ENCODE assay signal across 15 cellular contexts in the genomic region with DNA sequence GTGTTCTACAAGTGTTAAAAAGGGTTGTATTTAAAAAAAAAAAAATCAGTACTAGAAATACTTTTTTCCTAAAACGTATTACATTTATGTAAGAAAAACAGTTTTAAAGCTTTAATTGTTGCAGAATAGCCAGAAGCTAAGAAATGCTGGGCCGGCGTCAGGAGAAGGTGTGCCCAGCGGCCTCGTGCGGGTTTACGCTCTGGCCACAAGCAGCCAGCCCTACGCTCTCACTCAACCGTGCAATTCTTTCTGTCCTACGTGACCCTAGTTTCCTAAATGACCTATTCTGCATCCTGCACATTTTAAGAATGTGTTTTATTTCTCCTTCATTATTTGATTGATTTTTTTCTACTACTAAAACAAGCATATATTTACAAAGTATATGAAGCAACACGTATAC.
DNase-seq lines count a peak whose midpoint lies in the region; ATAC-seq, FAIRE-seq and TF ChIP-seq lines count a peak whose summit lies in the region.
"Had no signal": no experiment of that assay in that cellular context is flagged by ENCODE, and none has a peak within 500 bp of the region (broad histone marks: within the 10 kb centered on the region; RNA-seq: fewer than 3 reads in every experiment).

No MANE protein-coding gene starts in this region.

- no peak for TF ChIP-seq CTCF in RWPE2 (IDR thresholded peaks at IDR 0.05; ENCODE audit: poor library complexity, severe bottlenecking)
- TF ChIP-seq CTCF in epithelial cell of proximal tubule (conservative IDR thresholded peaks at IDR 0.05; ENCODE audit: low read depth, low read length): no peak
- TF ChIP-seq CTCF in pancreas (IDR thresholded peaks at IDR 0.05): no peak

- H3K9me3 Mint-ChIP-seq in activated T-cell treated with anti-CD3 and anti-CD28 coated beads, Interleukin-2, amount 50 U/mL, for 72 hours: no peaks in the 10 kb centered on the region
- peaks cover 0 to 3% of the 10 kb centered on the region in 2 donors for H3K9me3 Mint-ChIP-seq in stimulated activated naive CD8-positive, alpha-beta T cell treated with anti-CD3 and anti-CD28 coated beads, Interleukin-15, amount 100 ng/mL, for 72 hours

- peak overlapping the region; percentile 97 for H3K27ac Mint-ChIP-seq in activated T-cell treated with anti-CD3 and anti-CD28 coated beads, Interleukin-2, amount 50 U/mL, for 72 hours
- H3K27ac Mint-ChIP-seq in stimulated activated naive CD8-positive, alpha-beta T cell treated with anti-CD3 and anti-CD28 coated beads, Interleukin-15, amount 100 ng/mL, for 72 hours: peak overlapping the region in 1 of 2 donors; percentile 98

- intact Hi-C loops in pancreas (cut with DNase I): no loop called here

- H3K27me3 ChIP-seq in RWPE2 (ENCODE audit: insufficient read depth, poor library complexity, severe bottlenecking) (no peaks in the 10 kb centered on the region), pancreas (no peaks in the 10 kb centered on the region)

- no peaks in the 10 kb centered on the region for H3K27me3 Mint-ChIP-seq in activated T-cell treated with anti-CD3 and anti-CD28 coated beads, Interleukin-2, amount 50 U/mL, for 72 hours (ENCODE audit: low read depth)
- no peaks in the 10 kb centered on the region for H3K27me3 Mint-ChIP-seq in stimulated activated naive CD8-positive, alpha-beta T cell treated with anti-CD3 and anti-CD28 coated beads, Interleukin-15, amount 100 ng/mL, for 72 hours

- 94 to 97% methylated on average over 11 of the region's 11 CpGs for whole genome bisulfite sequencing in pancreas, 2 donors

- H3K4me3 Mint-ChIP-seq in activated T-cell treated with anti-CD3 and anti-CD28 coated beads, Interleukin-2, amount 50 U/mL, for 72 hours: peak overlapping the region; percentile 55 to 95
- peak overlapping the region; percentile 23 to 55 for H3K4me3 Mint-ChIP-seq in stimulated activated naive CD8-positive, alpha-beta T cell treated with anti-CD3 and anti-CD28 coated beads, Interleukin-15, amount 100 ng/mL, for 72 hours

- H3K4me3 ChIP-seq in RWPE2 (ENCODE audit: severe bottlenecking): no peak overlapping the region
- H3K4me3 ChIP-seq in epithelial cell of proximal tubule (ENCODE audit: low read depth, low read length): peak overlapping the region; percentile 22
- no peak overlapping the region for H3K4me3 ChIP-seq in pancreas

- DNase-seq in activated T-cell treated with anti-CD3 and anti-CD28 coated beads, Interleukin-2, amount 50 U/mL, for 72 hours: no peak
- DNase-seq in activated T-cell treated with anti-CD3 and anti-CD28 coated beads for 4 hours (no peak), RWPE2 (ENCODE audit: low spot score) (no peak), epithelial cell of proximal tubule (ENCODE audit: low read depth) (no peak), pancreas (no peak), NCI-H128 (lab: John Stamatoyannopoulos, UW; ENCODE audit: unreplicated experiment) (no peak)
- DNase-seq in stimulated activated naive CD8-positive, alpha-beta T cell treated with anti-CD3 and anti-CD28 coated beads, Interleukin-15, amount 100 ng/mL, for 72 hours: no peak
- DNase-seq: activated CD4-positive, CD25-positive, alpha-beta regulatory T cell; midbrain; SK-N-SH had no signal

- peaks cover 86% of the 10 kb centered on the region for H3K4me1 Mint-ChIP-seq in activated T-cell treated with anti-CD3 and anti-CD28 coated beads, Interleukin-2, amount 50 U/mL, for 72 hours (ENCODE audit: low read depth)
- H3K4me1 Mint-ChIP-seq in stimulated activated naive CD8-positive, alpha-beta T cell treated with anti-CD3 and anti-CD28 coated beads, Interleukin-15, amount 100 ng/mL, for 72 hours: peaks cover 89% of the 10 kb centered on the region

- H3K4me1 ChIP-seq in RWPE2 (ENCODE audit: insufficient read depth, poor library complexity, severe bottlenecking) (peaks cover 60% of the 10 kb centered on the region), pancreas (peaks cover 0 to 32% (median 14%) of the 10 kb centered on the region in 3 donors)

- no peak for FAIRE-seq in pancreas (lab: Jason Lieb, UNC)
- FAIRE-seq: colon, GM12891, H54, urothelium cell line had no signal

- ATAC-seq in activated T-cell treated with anti-CD3 and anti-CD28 coated beads, Interleukin-2, amount 50 U/mL, for 72 hours (replicated peaks in 1 of 2): no peak
- no peak for ATAC-seq in RWPE2 (ENCODE audit: low read depth)
- ATAC-seq in stimulated activated naive CD8-positive, alpha-beta T cell treated with anti-CD3 and anti-CD28 coated beads, Interleukin-15, amount 100 ng/mL, for 72 hours: no peak
- ATAC-seq in GM18498 (IDR thresholded peaks at IDR 0.05; ENCODE audit: unreplicated experiment): no peak
- ATAC-seq in pancreas: no peak

- H3K36me3 Mint-ChIP-seq in activated T-cell treated with anti-CD3 and anti-CD28 coated beads, Interleukin-2, amount 50 U/mL, for 72 hours (ENCODE audit: insufficient read depth in 2 of 2): peaks cover 11% of the 10 kb centered on the region in 2 donors

- H3K27ac ChIP-seq in RWPE2 (ENCODE audit: poor library complexity, severe bottlenecking) (peak overlapping the region; percentile 67), pancreas (no peak overlapping the region)

- H3K36me3 ChIP-seq in RWPE2 (ENCODE audit: low read depth) (no peaks in the 10 kb centered on the region), pancreas (no peaks in the 10 kb centered on the region)

- H3K9me3 ChIP-seq in RWPE2 (ENCODE audit: severe bottlenecking) (no peaks in the 10 kb centered on the region), pancreas (no peaks in the 10 kb centered on the region)
- H3K9me3 ChIP-seq: SK-N-SH had no signal
